ENCODE assay signal across 16 cellular contexts in the genomic region with DNA sequence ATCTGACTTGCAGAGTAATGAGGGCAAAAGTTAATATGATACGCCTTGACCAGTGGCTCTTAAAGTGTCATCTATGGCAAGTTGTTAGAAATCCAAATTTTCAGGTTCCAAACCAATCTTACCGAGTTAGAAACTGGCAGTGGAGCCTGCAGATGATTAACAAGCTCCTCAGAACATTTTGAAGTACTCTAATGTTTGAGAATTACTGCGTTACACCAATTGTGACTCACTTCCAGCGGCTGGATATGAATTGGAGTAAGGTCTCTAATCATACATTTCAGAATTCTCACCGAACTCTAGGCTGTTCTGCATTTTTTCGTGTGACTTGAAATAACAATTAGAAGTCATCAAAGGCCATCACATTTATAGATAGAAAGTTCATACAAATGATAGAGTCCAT.
A peak's percentile ranks its signal among the peaks of the same experiment; 100 is the strongest.
DNase-seq lines count a peak whose midpoint lies in the region; ATAC-seq and TF ChIP-seq lines count a peak whose summit lies in the region.
"Had no signal": no experiment of that assay in that cellular context is flagged by ENCODE, and none has a peak within 500 bp of the region (broad histone marks: within the 10 kb centered on the region; RNA-seq: fewer than 3 reads in every experiment).

No MANE protein-coding gene starts in this region.

- H3K27ac ChIP-seq in OCI-LY7 (ENCODE audit: low read depth, low read length, poor library complexity, severe bottlenecking) = no peak overlapping the region
- no peak overlapping the region for H3K27ac ChIP-seq in left lung
- H3K27ac ChIP-seq in upper lobe of right lung = no peak overlapping the region
- no peak overlapping the region for H3K27ac ChIP-seq in dorsolateral prefrontal cortex
- no peak overlapping the region for H3K27ac ChIP-seq in Peyer's patch
- H3K27ac ChIP-seq: HL-60 had no signal

- no peaks in the 10 kb centered on the region for H3K36me3 ChIP-seq in OCI-LY7 (ENCODE audit: insufficient read depth, low read length)
- H3K36me3 ChIP-seq in left lung = no peaks in the 10 kb centered on the region
- H3K36me3 ChIP-seq in upper lobe of right lung = no peaks in the 10 kb centered on the region
- no peaks in the 10 kb centered on the region for H3K36me3 ChIP-seq in Peyer's patch

- POLR2A ChIA-PET in OCI-LY7 (lab: Charles Lee) = interaction anchor here (0.6 to 0.8 kb wide), 2 partner anchors 55 to 148 kb away, joined by 3 read pairs; no protein-coding TSS in a partner anchor

- peak overlapping the region; percentile 21; the same call in 1 of the 2 replicates for H2AFZ ChIP-seq in OCI-LY7 (ENCODE audit: low read length)

- ATAC-seq in left lung (peak; percentile 89), upper lobe of right lung (peak; percentile 82)

- H3K4me1 ChIP-seq in OCI-LY7 (ENCODE audit: insufficient read depth, low read length, poor library complexity, severe bottlenecking) = no peaks in the 10 kb centered on the region
- no peaks in the 10 kb centered on the region for H3K4me1 ChIP-seq in left lung
- no peaks in the 10 kb centered on the region for H3K4me1 ChIP-seq in upper lobe of right lung
- peaks cover 0 to 11% (median 0%) of the 10 kb centered on the region in 4 donors for H3K4me1 ChIP-seq in Peyer's patch

- CTCF ChIA-PET in OCI-LY7 (lab: Charles Lee; ENCODE audit: unreplicated experiment) = interaction anchor here (0.6 kb wide), 1 partner anchor 34 kb away, joined by 4 read pairs; no protein-coding TSS in a partner anchor

- H3K9me3 ChIP-seq in OCI-LY7 (ENCODE audit: low read length) = peaks cover 19% of the 10 kb centered on the region; the same call in 1 of the 2 replicates
- H3K9me3 ChIP-seq in left lung = peaks cover 0 to 7% of the 10 kb centered on the region in 2 donors
- H3K9me3 ChIP-seq in upper lobe of right lung = no peaks in the 10 kb centered on the region
- H3K9me3 ChIP-seq in Peyer's patch = no peaks in the 10 kb centered on the region

- intact Hi-C loops in OCI-LY7 (cut with micrococcal nuclease; ENCODE audit: unreplicated experiment) = no loop called here
- intact Hi-C loops in left lung (cut with DNase I) = no loop called here
- intact Hi-C loops in upper lobe of right lung (cut with DNase I) = no loop called here
- intact Hi-C loops in dorsolateral prefrontal cortex (cut with DNase I) = no loop called here

- H3K27me3 ChIP-seq in left lung = no peaks in the 10 kb centered on the region
- H3K27me3 ChIP-seq in upper lobe of right lung = no peaks in the 10 kb centered on the region
- H3K27me3 ChIP-seq in dorsolateral prefrontal cortex = no peaks in the 10 kb centered on the region
- H3K27me3 ChIP-seq in Peyer's patch = no peaks in the 10 kb centered on the region

- H4K20me1 ChIP-seq in OCI-LY7 (ENCODE audit: insufficient read depth, low read length) = no peaks in the 10 kb centered on the region

- TF ChIP-seq CTCF in OCI-LY7 (conservative IDR thresholded peaks at IDR 0.05; ENCODE audit: low read length) (no peak), left lung (IDR thresholded peaks at IDR 0.05) (no peak), upper lobe of right lung (IDR thresholded peaks at IDR 0.05) (no peak), dorsolateral prefrontal cortex (IDR thresholded peaks at IDR 0.05 in 54 of 56, conservative IDR thresholded peaks at IDR 0.05 in 2 of 56; ENCODE audit: low read depth in 1 of 56, partially characterized antibody in 56 of 56) (no peak), Peyer's patch (IDR thresholded peaks at IDR 0.05) (no peak)

- peak; percentile 27 for DNase-seq in HT1080 (ENCODE audit: low read depth)
- DNase-seq in OCI-LY7 (ENCODE audit: low spot score) = no peak
- DNase-seq in left lung = no peak
- no peak for DNase-seq in upper lobe of right lung
- DNase-seq in dorsolateral prefrontal cortex = no peak
- no peak for DNase-seq in Peyer's patch
- no peak for DNase-seq in activated naive CD4-positive, alpha-beta T cell treated with Interleukin-2 at 50 U/mL for 16 hours
- DNase-seq: C1 segment of cervical spinal cord; Calu3; CD4-positive, alpha-beta T cell; DMS 273 treated with DMSO at 0.1 percent for 48 hours; DND-41; GF-D8; HCEC 1CT; HFFc6 had no signal

- H3K4me2 ChIP-seq in OCI-LY7 (ENCODE audit: low read length) = no peak overlapping the region

- no peaks in the 10 kb centered on the region for H3K9me2 ChIP-seq in OCI-LY7 (ENCODE audit: insufficient read depth, low read length)

- H3K79me2 ChIP-seq in OCI-LY7 (ENCODE audit: insufficient read depth, low read depth, low read length) = no peaks in the 10 kb centered on the region

- BruUV-seq in OCI-LY7 (replicated peaks; lab: Mats Ljungman, UMichigan) = no TSS peak

- no peak for TF ChIP-seq POLR2A in Peyer's patch (IDR thresholded peaks at IDR 0.05)

- H3K4me3 ChIP-seq in OCI-LY7 (ENCODE audit: low read depth, low read length, poor library complexity, severe bottlenecking) = no peak overlapping the region
- H3K4me3 ChIP-seq in left lung = no peak overlapping the region
- H3K4me3 ChIP-seq in upper lobe of right lung = no peak overlapping the region
- no peak overlapping the region for H3K4me3 ChIP-seq in dorsolateral prefrontal cortex
- H3K4me3 ChIP-seq in Peyer's patch = no peak overlapping the region
